8 cellular contexts compared by ENCODE assay signal in the genomic region with DNA sequence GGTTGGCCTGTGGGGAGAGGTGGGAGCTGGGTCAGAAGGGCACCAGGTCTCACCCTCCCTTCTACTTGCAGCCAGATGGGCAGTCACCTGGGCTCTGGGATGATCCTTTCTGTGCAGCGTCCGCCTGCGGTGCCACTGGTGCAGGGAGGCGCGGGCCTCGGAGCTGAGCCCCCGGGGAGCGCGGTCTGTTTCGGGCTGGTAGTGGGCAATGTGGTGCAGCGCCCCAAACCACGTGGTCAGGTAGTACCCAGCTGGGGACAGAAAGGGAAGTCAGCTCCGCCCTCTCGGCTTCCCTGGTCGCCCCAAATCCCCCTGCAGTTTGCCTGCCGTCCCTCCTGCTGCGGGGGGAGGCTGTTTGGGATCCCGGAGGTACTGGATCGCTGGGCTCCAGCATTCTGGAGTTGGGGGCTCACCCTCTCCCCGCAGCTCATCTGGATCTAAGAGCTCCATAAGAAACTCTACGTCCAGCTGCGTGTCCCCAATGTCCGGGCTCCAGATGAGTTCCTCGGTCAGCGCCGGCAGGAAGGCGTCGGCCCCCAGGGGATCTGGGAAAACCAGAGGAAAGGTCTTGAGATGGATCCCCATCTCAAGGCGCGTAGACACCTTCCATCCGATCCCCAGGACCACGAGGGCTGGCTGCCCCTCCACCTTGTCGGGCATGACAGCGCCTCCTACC. TPM values are rescaled to one million over a fixed set of nuclear protein-coding genes. Genes with fewer than 3 reads are reported as not detected.
DNase-seq lines count a peak whose midpoint lies in the region; ATAC-seq, FAIRE-seq and TF ChIP-seq lines count a peak whose summit lies in the region.

No MANE protein-coding gene starts in this region.

- H3K4me1 ChIP-seq in RWPE2 (ENCODE audit: insufficient read depth, poor library complexity, severe bottlenecking): no peaks in the 10 kb centered on the region
- H3K4me1 ChIP-seq in esophagus muscularis mucosa: peaks cover 16 to 26% (median 21%) of the 10 kb centered on the region in 4 donors
- no peaks in the 10 kb centered on the region for H3K4me1 ChIP-seq in neuron (ENCODE audit: insufficient read depth, low read length)

- H3K27me3 ChIP-seq in RWPE2 (ENCODE audit: insufficient read depth, poor library complexity, severe bottlenecking) (no peaks in the 10 kb centered on the region), esophagus muscularis mucosa (peaks cover 0 to 4% (median 0%) of the 10 kb centered on the region in 4 donors), neuron (ENCODE audit: insufficient read depth, low read length) (peaks cover 2% of the 10 kb centered on the region)

- H3K4me3 ChIP-seq in RWPE2 (ENCODE audit: severe bottlenecking): peak overlapping the region; percentile 24
- peak overlapping the region; percentile 57 to 61 (median 58) for H3K4me3 ChIP-seq in esophagus muscularis mucosa
- H3K4me3 ChIP-seq in neuron (ENCODE audit: low read length): no peak overlapping the region

- peak overlapping the region; percentile 4 for H2AFZ ChIP-seq in neuron (ENCODE audit: low read depth, low read length)

- DNase-seq in G401 (ENCODE audit: low spot score): peak; percentile 35
- DNase-seq in RWPE2 (ENCODE audit: low spot score): no peak
- no peak for DNase-seq in esophagus muscularis mucosa (ENCODE audit: extremely low spot score)
- no peak for DNase-seq in SIG-M5 (lab: John Stamatoyannopoulos, UW)
- no peak for DNase-seq in dermis blood vessel endothelial cell
- no peak for DNase-seq in SK-N-DZ (ENCODE audit: low spot score)
- no peak for DNase-seq in RCC 7860 (ENCODE audit: low spot score)

- no peak for FAIRE-seq in RCC 7860 (lab: Jason Lieb, UNC)

- no peak for TF ChIP-seq EP300 in esophagus muscularis mucosa (IDR thresholded peaks at IDR 0.05)

- intact Hi-C loops in esophagus muscularis mucosa (cut with DNase I): loop anchor here (2.0 kb wide), 1 partner anchor 16 kb away; no protein-coding TSS in a partner anchor

- H3K9me3 ChIP-seq in RWPE2 (ENCODE audit: severe bottlenecking) (no peaks in the 10 kb centered on the region), esophagus muscularis mucosa (no peaks in the 10 kb centered on the region), neuron (ENCODE audit: low read length) (peaks cover 4% of the 10 kb centered on the region)

- in situ Hi-C loops in G401 (cut with HindIII; ENCODE audit: low sequenced_read_pairs): no loop called here

- no peak for ATAC-seq in RWPE2 (ENCODE audit: low read depth)

- TF ChIP-seq CTCF in RWPE2 (IDR thresholded peaks at IDR 0.05; ENCODE audit: poor library complexity, severe bottlenecking) (no peak), esophagus muscularis mucosa (IDR thresholded peaks at IDR 0.05) (no peak)

- H3K27ac ChIP-seq in RWPE2 (ENCODE audit: poor library complexity, severe bottlenecking): no peak overlapping the region
- H3K27ac ChIP-seq in esophagus muscularis mucosa (replicated peaks in 1 of 4): peak overlapping the region in 3 of 4 donors; percentile 15 to 70 (median 68)

- TF ChIP-seq POLR2A in esophagus muscularis mucosa (IDR thresholded peaks at IDR 0.05; ENCODE audit: low read depth): no peak

- 8% methylated on average over 7 of the region's 34 CpGs for WGBS in esophagus muscularis mucosa

- H3K36me3 ChIP-seq in RWPE2 (ENCODE audit: low read depth) (no peaks in the 10 kb centered on the region), esophagus muscularis mucosa (no peaks in the 10 kb centered on the region), neuron (ENCODE audit: insufficient read depth, low read length) (no peaks in the 10 kb centered on the region)

RNA-seq across cellular contexts. Expression of a gene that starts 8.8 kb away (rescaled TPM):
- 5.6 and 7.3 TPM in 2 replicates for total RNA-seq in G401 (2014; rRNA removed; shearing (Covaris generic))
- total RNA-seq in esophagus muscularis mucosa (10 to 100 TPM in 1 of 4 donors, 1 to 10 TPM in 3; 4.6 to 10.4 (median 6.6) TPM), dermis blood vessel endothelial cell (8.3 and 17.5 TPM in 2 replicates)
- polyA plus RNA-seq in SK-N-DZ (2014; cell fraction: cytosol; rRNA removed): 4.5 and 5.5 TPM in 2 replicates
- polyA plus RNA-seq in SK-N-DZ (2014; cell fraction: nucleus; rRNA removed): 3.8 and 5.1 TPM in 2 replicates

RNA-seq across cellular contexts. Expression of a gene that starts 19.5 kb away (rescaled TPM):
- total RNA-seq in G401 (2014; rRNA removed; shearing (Covaris generic)): 600 and 749 TPM in 2 replicates
- total RNA-seq in esophagus muscularis mucosa: 100 to 1,000 TPM; 126 to 202 (median 180) TPM
- 293 and 327 TPM in 2 replicates for total RNA-seq in dermis blood vessel endothelial cell
- polyA plus RNA-seq in SK-N-DZ (2014; cell fraction: cytosol; rRNA removed): 252 and 301 TPM in 2 replicates
- polyA plus RNA-seq in SK-N-DZ (2014; cell fraction: nucleus; rRNA removed): 265 and 301 TPM in 2 replicates

RNA-seq across cellular contexts. Expression of a gene that starts 30.1 kb away (rescaled TPM):
- total RNA-seq in G401 (2014; rRNA removed; shearing (Covaris generic)): 114 and 122 TPM in 2 replicates
- total RNA-seq in esophagus muscularis mucosa: 100 to 1,000 TPM in 1 of 4 donors, 10 to 100 TPM in 3; 72.7 to 114 (median 95.0) TPM
- 118 and 122 TPM in 2 replicates for total RNA-seq in dermis blood vessel endothelial cell
- polyA plus RNA-seq in SK-N-DZ (2014; cell fraction: cytosol; rRNA removed): 34.3 and 37.5 TPM in 2 replicates
- polyA plus RNA-seq in SK-N-DZ (2014; cell fraction: nucleus; rRNA removed): 35.9 and 43.8 TPM in 2 replicates

RNA-seq across cellular contexts. Expression of a gene that starts 30.5 kb away (rescaled TPM):
- 48.1 and 63.2 TPM in 2 replicates for total RNA-seq in G401 (2014; rRNA removed; shearing (Covaris generic))
- total RNA-seq in esophagus muscularis mucosa: 10 to 100 TPM; 24.1 to 39.4 (median 35.8) TPM
- total RNA-seq in dermis blood vessel endothelial cell: 10.9 and 21.0 TPM in 2 replicates
- polyA plus RNA-seq in SK-N-DZ (2014; cell fraction: cytosol; rRNA removed): 16.9 and 31.9 TPM in 2 replicates
- polyA plus RNA-seq in SK-N-DZ (2014; cell fraction: nucleus; rRNA removed): 9.1 and 12.6 TPM in 2 replicates

RNA-seq across cellular contexts. Expression of a gene that starts 37.7 kb away (rescaled TPM):
- 210 and 267 TPM in 2 replicates for total RNA-seq in G401 (2014; rRNA removed; shearing (Covaris generic))
- total RNA-seq in esophagus muscularis mucosa (100 to 1,000 TPM; 117 to 188 (median 155) TPM), dermis blood vessel endothelial cell (27.6 and 32.0 TPM in 2 replicates)
- polyA plus RNA-seq in SK-N-DZ (2014; cell fraction: cytosol; rRNA removed): 41.5 and 44.5 TPM in 2 replicates
- 25.2 and 62.0 TPM in 2 replicates for polyA plus RNA-seq in SK-N-DZ (2014; cell fraction: nucleus; rRNA removed)
